33 cellular contexts compared by ENCODE assay signal in genomic region chr1:241654019-241654418, GRCh38. TPM values are rescaled to one million over a fixed set of nuclear protein-coding genes. Genes with fewer than 3 reads are reported as not detected.
"Had no signal": no experiment of that assay in that cellular context is flagged by ENCODE, and none has a peak within 500 bp of the region (broad histone marks: within the 10 kb centered on the region; RNA-seq: fewer than 3 reads in every experiment).

No MANE protein-coding gene starts in this region.

- H3K27me3 Mint-ChIP-seq: activated CD8-positive, alpha-beta T cell treated with anti-CD3 and anti-CD28 coated beads for 36 hours; stimulated activated naive CD8-positive, alpha-beta T cell treated with anti-CD3 and anti-CD28 coated beads, Interleukin-15, amount 100 ng/mL, for 72 hours had no signal

- H3K4me1 ChIP-seq: foreskin keratinocyte, heart right ventricle, lower lobe of right lung, thyroid gland had no signal

- H3K9me3 ChIP-seq: lower lobe of right lung, thyroid gland had no signal

- H3K4me3 Mint-ChIP-seq: activated B cell treated with CpG ODN at 0.5 μM for 24 hours; activated CD8-positive, alpha-beta T cell treated with anti-CD3 and anti-CD28 coated beads for 36 hours; activated T-cell treated with anti-CD3 and anti-CD28 coated beads, Interleukin-2, amount 50 U/mL, for 4 hours; activated T-helper 17 cell treated with anti-CD3 and anti-CD28 coated beads, Interleukin-2, amount 50 U/mL, for 72 hours; dendritic cell treated with granulocyte-macrophage colony-stimulating factor and Interleukin-4, amounts not matched to agents 40 ng/mL and 50 ng/mL, for 4 days; endodermal cell; natural killer cell treated with Interleukin-12 subunit alpha and Interleukin-12 subunit beta and Interleukin-15 and Interleukin-18, amount 100 ng/mL, for 72 hours; stimulated activated memory B cell treated with anti-CD40 and anti-IgM and Interleukin-4, amounts not matched to agents 10 μg/mL and 1 μg/mL and 100 μg/mL, for 72 hours; stimulated activated naive CD8-positive, alpha-beta T cell treated with anti-CD3 and anti-CD28 coated beads, Interleukin-15, amount 100 ng/mL, for 72 hours; T-helper 2 cell treated with Interferon-gamma antibody and Interleukin-4, amounts not matched to agents 5 μg/mL and 100 μg/mL, for 36 hours had no signal

- H3K27me3 ChIP-seq: foreskin keratinocyte, thyroid gland had no signal

- H3K36me3 Mint-ChIP-seq: natural killer cell treated with Interleukin-12 subunit alpha and Interleukin-12 subunit beta and Interleukin-15 and Interleukin-18, amount 100 ng/mL, for 72 hours had no signal

- DNase-seq: activated B cell treated with CpG ODN at 0.5 μM for 24 hours; activated CD4-positive, alpha-beta T cell treated with anti-CD3 and anti-CD28 coated beads, Interleukin-2, amount 50 U/mL, for 1 hour; activated CD8-positive, alpha-beta T cell treated with anti-CD3 and anti-CD28 coated beads for 36 hours; activated gamma-delta T cell treated with Interleukin-2 at 50 U/mL for 16 hours; activated naive CD4-positive, alpha-beta T cell treated with anti-CD3 and anti-CD28 coated beads, Interleukin-2, amount 50 U/mL, for 16 hours; activated T-cell treated with anti-CD3 and anti-CD28 coated beads, Interleukin-2, amount 50 U/mL, for 4 hours; amygdala; caudate nucleus; endodermal cell; foreskin keratinocyte; heart right ventricle; kidney glomerular epithelial cell; lower lobe of right lung; mesendoderm; retina; small intestine; stimulated activated CD4-positive, alpha-beta T cell treated with anti-CD3 and anti-CD28 coated beads, Interleukin-1b, Interleukin-23, amount 100 ng/mL, for 48 hours; stimulated activated CD4-positive, alpha-beta T cell treated with anti-CD3 and anti-CD28 coated beads, Interleukin-4, amount 100 ng/mL, for 4 hours; stimulated activated CD8-positive, alpha-beta memory T cell treated with anti-CD3 and anti-CD28 coated beads, Interleukin-4, amount 100 ng/mL, for 48 hours; stimulated activated naive CD8-positive, alpha-beta T cell treated with anti-CD3 and anti-CD28 coated beads, Interleukin-15, amount 100 ng/mL, for 72 hours; substantia nigra; thyroid gland had no signal

- H3K9me3 Mint-ChIP-seq: activated B cell treated with CpG ODN at 0.5 μM for 24 hours; activated CD8-positive, alpha-beta T cell treated with anti-CD3 and anti-CD28 coated beads for 36 hours; dendritic cell treated with granulocyte-macrophage colony-stimulating factor and Interleukin-4, amounts not matched to agents 40 ng/mL and 50 ng/mL, for 4 days; endodermal cell; natural killer cell treated with Interleukin-12 subunit alpha and Interleukin-12 subunit beta and Interleukin-15 and Interleukin-18, amount 100 ng/mL, for 72 hours; T-helper 2 cell treated with Interferon-gamma antibody and Interleukin-4, amounts not matched to agents 5 μg/mL and 100 μg/mL, for 36 hours had no signal

- ATAC-seq: activated CD8-positive, alpha-beta T cell treated with anti-CD3 and anti-CD28 coated beads for 36 hours; activated T-cell treated with anti-CD3 and anti-CD28 coated beads, Interleukin-2, amount 50 U/mL, for 4 hours; activated T-helper 17 cell treated with anti-CD3 and anti-CD28 coated beads, Interleukin-2, amount 50 U/mL, for 72 hours; esophagus mucosa; foreskin keratinocyte; heart right ventricle; left lobe of liver; lower lobe of right lung; natural killer cell treated with Interleukin-12 subunit alpha and Interleukin-12 subunit beta and Interleukin-15 and Interleukin-18, amount 100 ng/mL, for 72 hours; sciatic nerve; stimulated activated memory B cell treated with anti-CD40 and anti-IgM and Interleukin-4, amounts not matched to agents 10 μg/mL and 1 μg/mL and 100 μg/mL, for 72 hours; stimulated activated naive CD8-positive, alpha-beta T cell treated with anti-CD3 and anti-CD28 coated beads, Interleukin-15, amount 100 ng/mL, for 72 hours had no signal

- H3K27ac Mint-ChIP-seq: activated B cell treated with CpG ODN at 0.5 μM for 24 hours; activated CD8-positive, alpha-beta T cell treated with anti-CD3 and anti-CD28 coated beads for 36 hours; activated T-helper 17 cell treated with anti-CD3 and anti-CD28 coated beads, Interleukin-2, amount 50 U/mL, for 72 hours; dendritic cell treated with granulocyte-macrophage colony-stimulating factor and Interleukin-4, amounts not matched to agents 40 ng/mL and 50 ng/mL, for 4 days; endodermal cell; natural killer cell treated with Interleukin-12 subunit alpha and Interleukin-12 subunit beta and Interleukin-15 and Interleukin-18, amount 100 ng/mL, for 72 hours; progenitor cell of endocrine pancreas; stimulated activated memory B cell treated with anti-CD40 and anti-IgM and Interleukin-4, amounts not matched to agents 10 μg/mL and 1 μg/mL and 100 μg/mL, for 72 hours; stimulated activated naive CD8-positive, alpha-beta T cell treated with anti-CD3 and anti-CD28 coated beads, Interleukin-15, amount 100 ng/mL, for 72 hours; T-helper 2 cell treated with Interferon-gamma antibody and Interleukin-4, amounts not matched to agents 5 μg/mL and 100 μg/mL, for 36 hours had no signal

- H3K36me3 ChIP-seq: heart right ventricle, lower lobe of right lung, thyroid gland had no signal

- H3K27ac ChIP-seq: foreskin keratinocyte, heart right ventricle, lower lobe of right lung, thyroid gland had no signal

- H3K4me1 Mint-ChIP-seq: activated B cell treated with CpG ODN at 0.5 μM for 24 hours; activated T-helper 17 cell treated with anti-CD3 and anti-CD28 coated beads, Interleukin-2, amount 50 U/mL, for 72 hours; endodermal cell; stimulated activated memory B cell treated with anti-CD40 and anti-IgM and Interleukin-4, amounts not matched to agents 10 μg/mL and 1 μg/mL and 100 μg/mL, for 72 hours; stimulated activated naive CD8-positive, alpha-beta T cell treated with anti-CD3 and anti-CD28 coated beads, Interleukin-15, amount 100 ng/mL, for 72 hours had no signal

- H3K4me3 ChIP-seq: heart right ventricle, lower lobe of right lung, thyroid gland had no signal

RNA-seq across cellular contexts. Expression of gene WDR64, which starts 1.9 kb away (rescaled TPM):
- total RNA-seq: activated CD8-positive, alpha-beta T cell treated with anti-CD3 and anti-CD28 coated beads for 36 hours; activated T-helper 17 cell treated with anti-CD3 and anti-CD28 coated beads, Interleukin-2, amount 50 U/mL, for 72 hours; endodermal cell; esophagus mucosa; foreskin keratinocyte; lower lobe of right lung; natural killer cell treated with Interleukin-12 subunit alpha and Interleukin-12 subunit beta and Interleukin-15 and Interleukin-18, amount 100 ng/mL, for 72 hours; osteoblast; sciatic nerve; thyroid gland; ureter had no signal
- polyA plus RNA-seq: foreskin keratinocyte, heart right ventricle, small intestine had no signal
